In genomic region chr17:60371416-60371815, GRCh38 we compare ENCODE assay signal across 16 cellular contexts. TPM values are rescaled to one million over a fixed set of nuclear protein-coding genes. Genes with fewer than 3 reads are reported as not detected.
"Had no signal": no experiment of that assay in that cellular context is flagged by ENCODE, and none has a peak within 500 bp of the region (broad histone marks: within the 10 kb centered on the region; RNA-seq: fewer than 3 reads in every experiment).

No MANE protein-coding gene starts in this region.

- H3K9me3 Mint-ChIP-seq: activated CD8-positive, alpha-beta T cell treated with anti-CD3 and anti-CD28 coated beads for 36 hours; activated naive CD8-positive, alpha-beta T cell treated with anti-CD3 and anti-CD28 coated beads, Interleukin-2, amount 10 ng/mL, durations not matched to agents 7 days and 5 days; activated T-cell treated with anti-CD3 and anti-CD28 coated beads, Interleukin-2, amount 50 U/mL, for 72 hours had no signal

- H3K36me3 ChIP-seq: ovary, WERI-Rb-1 had no signal

- ATAC-seq: activated CD8-positive, alpha-beta T cell treated with anti-CD3 and anti-CD28 coated beads for 36 hours; activated T-cell treated with anti-CD3 and anti-CD28 coated beads, Interleukin-2, amount 50 U/mL, for 72 hours; left colon had no signal

- H3K27me3 Mint-ChIP-seq: activated CD8-positive, alpha-beta T cell treated with anti-CD3 and anti-CD28 coated beads for 36 hours; activated naive CD8-positive, alpha-beta T cell treated with anti-CD3 and anti-CD28 coated beads, Interleukin-2, amount 10 ng/mL, durations not matched to agents 7 days and 5 days had no signal

- H3K4me3 Mint-ChIP-seq: activated CD8-positive, alpha-beta T cell treated with anti-CD3 and anti-CD28 coated beads for 36 hours; activated naive CD8-positive, alpha-beta T cell treated with anti-CD3 and anti-CD28 coated beads, Interleukin-2, amount 10 ng/mL, durations not matched to agents 7 days and 5 days; activated T-cell treated with anti-CD3 and anti-CD28 coated beads, Interleukin-2, amount 50 U/mL, for 72 hours had no signal

- H3K4me3 ChIP-seq: esophagus squamous epithelium, ovary had no signal

- H3K27ac Mint-ChIP-seq: activated CD8-positive, alpha-beta T cell treated with anti-CD3 and anti-CD28 coated beads for 36 hours; activated naive CD8-positive, alpha-beta T cell treated with anti-CD3 and anti-CD28 coated beads, Interleukin-2, amount 10 ng/mL, durations not matched to agents 7 days and 5 days; activated T-cell treated with anti-CD3 and anti-CD28 coated beads, Interleukin-2, amount 50 U/mL, for 72 hours had no signal

- H3K27ac ChIP-seq: esophagus squamous epithelium, ovary, WERI-Rb-1 had no signal

- DNase-seq: activated CD4-positive, alpha-beta T cell treated with anti-CD3 and anti-CD28 coated beads for 4 hours; activated CD8-positive, alpha-beta memory T cell treated with anti-CD3 and anti-CD28 coated beads, Interleukin-2, amount 50 U/mL, for 4 hours; activated CD8-positive, alpha-beta T cell treated with anti-CD3 and anti-CD28 coated beads for 36 hours; activated naive CD8-positive, alpha-beta T cell treated with anti-CD3 and anti-CD28 coated beads, Interleukin-2, amount 10 ng/mL, durations not matched to agents 7 days and 5 days; activated T-cell treated with anti-CD3 and anti-CD28 coated beads, Interleukin-2, amount 50 U/mL, for 72 hours; anterior cingulate cortex; esophagus squamous epithelium; foreskin fibroblast; head of caudate nucleus; left colon; ovary; T-helper 9 cell; WERI-Rb-1 had no signal

- H3K9me3 ChIP-seq: esophagus squamous epithelium, ovary had no signal

- H3K27me3 ChIP-seq: esophagus squamous epithelium, ovary had no signal

RNA-seq across cellular contexts. Expression of gene CHCT1, which starts 50.9 kb away (rescaled TPM):
- total RNA-seq: activated CD8-positive, alpha-beta T cell treated with anti-CD3 and anti-CD28 coated beads for 36 hours; activated naive CD8-positive, alpha-beta T cell treated with anti-CD3 and anti-CD28 coated beads, Interleukin-2, amount 10 ng/mL, durations not matched to agents 7 days and 5 days; chondrocyte; esophagus squamous epithelium; left colon; lung microvascular endothelial cell; ovary had no signal
- polyA plus RNA-seq: neural cell had no signal
